8 cellular contexts compared by ENCODE assay signal in the genomic region with DNA sequence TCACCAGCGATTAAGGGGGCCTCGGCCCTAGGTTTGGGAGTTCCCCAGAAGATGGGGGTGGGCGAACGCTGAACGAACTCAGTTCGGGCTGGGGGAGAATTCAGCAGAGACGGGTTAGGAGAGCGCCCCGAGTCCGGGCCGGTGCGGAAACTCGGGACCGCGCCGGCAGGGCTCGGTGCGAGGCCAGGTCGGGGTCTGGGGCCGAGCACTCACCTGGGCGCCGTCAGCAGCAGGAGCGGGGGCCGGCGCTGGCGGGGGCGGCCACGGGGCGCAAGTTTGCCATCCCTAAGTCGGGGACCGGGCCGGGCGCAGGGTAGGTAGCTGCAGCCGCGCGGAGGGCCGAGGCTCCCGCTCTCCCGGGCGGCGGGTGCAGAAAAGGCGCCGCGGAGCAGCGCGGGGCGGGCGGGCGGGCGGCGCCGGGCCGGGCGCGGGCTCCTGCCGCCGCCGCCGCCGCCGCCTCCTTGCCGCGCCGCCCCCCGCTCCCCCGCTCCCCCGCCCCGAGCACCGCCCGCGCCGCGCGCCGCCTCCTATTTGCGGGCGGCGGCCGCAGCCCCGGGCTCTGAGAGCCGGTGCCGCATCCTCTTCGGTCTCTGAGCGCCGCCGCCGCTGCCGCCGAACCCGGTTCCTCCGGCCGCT. TPM values are rescaled to one million over a fixed set of nuclear protein-coding genes. Genes with fewer than 3 reads are reported as not detected.
A peak's percentile ranks its signal among the peaks of the same experiment; 100 is the strongest.
DNase-seq lines count a peak whose midpoint lies in the region; ATAC-seq and TF ChIP-seq lines count a peak whose summit lies in the region.

No MANE protein-coding gene starts in this region.

- intact Hi-C loops in activated CD4-positive, alpha-beta T cell treated with anti-CD3 and anti-CD28 coated beads for 36 hours (cut with DNase I, micrococcal nuclease), result loop anchor here in 1 of 2 experiments (2.0 to 10.0 kb wide), 3 partner anchors 249 to 699 kb away; partner anchors contain the start of genes KHDRBS1, PUM1 and TMEM39B
- intact Hi-C loops in activated CD8-positive, alpha-beta T cell treated with anti-CD3 and anti-CD28 coated beads for 36 hours (cut with micrococcal nuclease), result loop anchor here (2.0 to 10.0 kb wide), 2 partner anchors 25 to 49 kb away; no protein-coding TSS in a partner anchor

- peak overlapping the region; percentile 65 for H3K4me3 Mint-ChIP-seq in activated CD4-positive, alpha-beta T cell treated with anti-CD3 and anti-CD28 coated beads for 36 hours
- H3K4me3 Mint-ChIP-seq in activated CD8-positive, alpha-beta T cell treated with anti-CD3 and anti-CD28 coated beads for 36 hours, result peak overlapping the region; percentile 64

- H3K36me3 ChIP-seq in iPS DF 6.9 (ENCODE audit: control insufficient read depth, insufficient read depth, low read length) (no peaks in the 10 kb centered on the region), thoracic aorta (no peaks in the 10 kb centered on the region)

- H3K27me3 Mint-ChIP-seq in activated CD4-positive, alpha-beta T cell treated with anti-CD3 and anti-CD28 coated beads for 36 hours, result peaks cover 15% of the 10 kb centered on the region
- peaks cover 27% of the 10 kb centered on the region for H3K27me3 Mint-ChIP-seq in activated CD8-positive, alpha-beta T cell treated with anti-CD3 and anti-CD28 coated beads for 36 hours

- TF ChIP-seq CTCF in activated CD8-positive, alpha-beta T cell treated with anti-CD3 and anti-CD28 coated beads for 36 hours (IDR thresholded peaks at IDR 0.05), result no peak
- TF ChIP-seq CTCF in thoracic aorta (IDR thresholded peaks at IDR 0.05), result no peak

- H3K4me1 ChIP-seq in iPS DF 6.9 (ENCODE audit: control insufficient read depth, insufficient read depth, low read length) (peaks cover 20% of the 10 kb centered on the region), thoracic aorta (ENCODE audit: control insufficient read depth in 1 of 2, low read depth in 2 of 2) (peaks cover 23 to 42% of the 10 kb centered on the region in 2 donors)

- POLR2A ChIA-PET in activated CD4-positive, alpha-beta T cell treated with anti-CD3 and anti-CD28 coated beads for 36 hours (lab: Charles Lee), result no interaction called here
- POLR2A ChIA-PET in activated CD8-positive, alpha-beta T cell treated with anti-CD3 and anti-CD28 coated beads for 36 hours (lab: Charles Lee), result interaction anchor here (0.5 to 3.4 kb wide), 6 partner anchors 9 to 448 kb away, joined by 3 to 14 read pairs (median 4); no protein-coding TSS in a partner anchor

- peak overlapping the region; percentile 62; the same call in 1 of the 2 replicates for H3K4me3 ChIP-seq in iPS DF 6.9 (ENCODE audit: low read length)
- H3K4me3 ChIP-seq in thoracic aorta, result peak overlapping the region; percentile 78

- no peaks in the 10 kb centered on the region; the same call in 1 of the 2 replicates for H3K27me3 ChIP-seq in iPS DF 6.9 (ENCODE audit: control insufficient read depth, insufficient read depth, low read length)
- H3K27me3 ChIP-seq in thoracic aorta (replicated peaks; ENCODE audit: insufficient read depth), result no peaks in the 10 kb centered on the region

- DNase-seq in activated CD4-positive, alpha-beta T cell treated with anti-CD3 and anti-CD28 coated beads for 36 hours, result peak; percentile 35
- DNase-seq in activated CD4-positive, alpha-beta T cell treated with anti-CD3 and anti-CD28 coated beads, Interleukin-2, amount 50 U/mL, for 4 hours, result no peak
- no peak for DNase-seq in activated CD8-positive, alpha-beta T cell treated with anti-CD3 and anti-CD28 coated beads for 36 hours
- DNase-seq in iPS DF 6.9 (ENCODE audit: low read depth, low spot score) (no peak), thoracic aorta (ENCODE audit: low spot score) (no peak), KG1 (lab: John Stamatoyannopoulos, UW) (no peak), NCI-H187 (lab: John Stamatoyannopoulos, UW) (no peak)

- peaks cover 32% of the 10 kb centered on the region for H3K4me1 Mint-ChIP-seq in activated CD4-positive, alpha-beta T cell treated with anti-CD3 and anti-CD28 coated beads for 36 hours
- peaks cover 23% of the 10 kb centered on the region for H3K4me1 Mint-ChIP-seq in activated CD8-positive, alpha-beta T cell treated with anti-CD3 and anti-CD28 coated beads for 36 hours (ENCODE audit: low read depth)

- ATAC-seq in activated CD4-positive, alpha-beta T cell treated with anti-CD3 and anti-CD28 coated beads for 36 hours, result peak; percentile 6
- no peak for ATAC-seq in activated CD8-positive, alpha-beta T cell treated with anti-CD3 and anti-CD28 coated beads for 36 hours
- ATAC-seq in thoracic aorta (ENCODE audit: insufficient number of reproducible peaks, low FRiP score, low read depth) (no peak), HG02610 (IDR thresholded peaks at IDR 0.05; ENCODE audit: unreplicated experiment) (no peak)

- H3K9me3 ChIP-seq in iPS DF 6.9 (ENCODE audit: control insufficient read depth, insufficient read depth, low read length) (no peaks in the 10 kb centered on the region), thoracic aorta (no peaks in the 10 kb centered on the region)

- CTCF ChIA-PET in activated CD4-positive, alpha-beta T cell treated with anti-CD3 and anti-CD28 coated beads for 36 hours (lab: Charles Lee), result interaction anchor here (0.6 to 3.8 kb wide), 5 partner anchors 13 to 1001 kb away, joined by 3 to 30 read pairs (median 3); partner anchors contain the start of gene PEF1
- CTCF ChIA-PET in activated CD8-positive, alpha-beta T cell treated with anti-CD3 and anti-CD28 coated beads for 36 hours (lab: Charles Lee), result interaction anchor here (0.8 to 14.2 kb wide), 7 partner anchors 12 to 344 kb away, joined by 3 to 129 read pairs (median 7); partner anchors contain the start of gene KPNA6

- H3K36me3 Mint-ChIP-seq in activated CD4-positive, alpha-beta T cell treated with anti-CD3 and anti-CD28 coated beads for 36 hours (ENCODE audit: low read depth), result no peaks in the 10 kb centered on the region
- no peaks in the 10 kb centered on the region for H3K36me3 Mint-ChIP-seq in activated CD8-positive, alpha-beta T cell treated with anti-CD3 and anti-CD28 coated beads for 36 hours (ENCODE audit: low read depth)

- no peak overlapping the region for H3K27ac Mint-ChIP-seq in activated CD4-positive, alpha-beta T cell treated with anti-CD3 and anti-CD28 coated beads for 36 hours
- no peak overlapping the region for H3K27ac Mint-ChIP-seq in activated CD8-positive, alpha-beta T cell treated with anti-CD3 and anti-CD28 coated beads for 36 hours

- H3K9me3 Mint-ChIP-seq in activated CD4-positive, alpha-beta T cell treated with anti-CD3 and anti-CD28 coated beads for 36 hours (ENCODE audit: low read depth), result no peaks in the 10 kb centered on the region
- no peaks in the 10 kb centered on the region for H3K9me3 Mint-ChIP-seq in activated CD8-positive, alpha-beta T cell treated with anti-CD3 and anti-CD28 coated beads for 36 hours

- WGBS in iPS DF 6.9 (ENCODE audit: insufficient coverage, insufficient read length), result no CpG with 5 or more reads among the region's 92 CpGs

- H3K27ac ChIP-seq in iPS DF 6.9 (ENCODE audit: low read length) (no peak overlapping the region), thoracic aorta (no peak overlapping the region)

RNA-seq across cellular contexts. Expression of gene ADGRB2, which starts 0.4 kb away (rescaled TPM):
- total RNA-seq in activated CD4-positive, alpha-beta T cell treated with anti-CD3 and anti-CD28 coated beads for 36 hours, result 1 to 10 TPM; 1.2 TPM
- under 1 TPM; 0.54 to 0.56 TPM for total RNA-seq in activated CD8-positive, alpha-beta T cell treated with anti-CD3 and anti-CD28 coated beads for 36 hours
- total RNA-seq in thoracic aorta, result 1 to 10 TPM; 1.5 TPM

RNA-seq across cellular contexts. Expression of gene SPOCD1, which starts 52.0 kb away (rescaled TPM):
- under 1 TPM; 0.79 to 0.91 TPM for total RNA-seq in activated CD4-positive, alpha-beta T cell treated with anti-CD3 and anti-CD28 coated beads for 36 hours
- total RNA-seq in activated CD8-positive, alpha-beta T cell treated with anti-CD3 and anti-CD28 coated beads for 36 hours, result not detected
- total RNA-seq in thoracic aorta, result 10 to 100 TPM in 1 of 2 donors, 1 to 10 TPM in 1; 6.6 to 10.6 TPM

RNA-seq across cellular contexts. Expression of gene COL16A1, which starts 60.0 kb away (rescaled TPM):
- under 1 TPM in 1 of 2 experiments, not detected in 1; 0.09 TPM for total RNA-seq in activated CD4-positive, alpha-beta T cell treated with anti-CD3 and anti-CD28 coated beads for 36 hours
- under 1 TPM in 1 of 2 experiments, not detected in 1; 0.34 TPM for total RNA-seq in activated CD8-positive, alpha-beta T cell treated with anti-CD3 and anti-CD28 coated beads for 36 hours
- 100 to 1,000 TPM; 183 to 323 TPM for total RNA-seq in thoracic aorta

Comparison
In these comparisons a context has a peak if more than half of its experiments do, and no peak if none do; other contexts are left out.
1. RNA of gene COL16A1, which starts 60.0 kb away (total RNA-seq): 183 to 323 TPM in thoracic aorta; 0.34 TPM in activated CD8-positive, alpha-beta T cell treated with anti-CD3 and anti-CD28 coated beads for 36 hours and 0.09 TPM in activated CD4-positive, alpha-beta T cell treated with anti-CD3 and anti-CD28 coated beads for 36 hours; every median in the first group is over 100 times any median in the second.